Comparison of ENCODE assay signal across 19 cellular contexts in the genomic region with DNA sequence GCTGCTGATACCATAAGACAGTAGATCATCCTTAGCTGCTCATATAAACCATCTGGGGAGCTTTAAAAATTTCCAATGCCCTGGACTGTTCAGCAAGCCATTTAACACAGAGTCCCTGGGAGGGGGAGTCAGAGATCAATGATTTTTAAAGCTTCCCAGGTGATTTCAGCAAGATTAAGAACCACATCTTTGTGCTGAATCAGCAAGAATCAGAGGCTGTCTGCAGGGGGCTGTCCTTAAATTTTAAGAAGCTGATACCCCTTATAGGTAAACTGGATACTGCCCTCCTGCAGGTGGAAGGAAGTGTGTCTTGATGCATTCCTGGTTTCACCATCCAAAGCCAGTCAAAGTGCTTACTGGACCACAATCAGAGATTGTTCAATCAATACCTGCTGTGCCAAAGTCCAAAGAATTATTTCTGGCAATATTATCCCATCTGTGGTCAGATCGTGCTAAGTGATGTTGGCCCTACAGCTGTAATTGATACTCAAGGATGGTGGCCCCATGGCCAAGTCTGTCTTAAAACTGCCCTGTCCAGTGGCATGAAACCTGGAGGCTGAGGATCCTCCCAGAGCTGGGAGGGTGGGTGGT.
A peak's percentile ranks its signal among the peaks of the same experiment; 100 is the strongest.
DNase-seq lines count a peak whose midpoint lies in the region; ATAC-seq, FAIRE-seq and TF ChIP-seq lines count a peak whose summit lies in the region.
"Had no signal": no experiment of that assay in that cellular context is flagged by ENCODE, and none has a peak within 500 bp of the region (broad histone marks: within the 10 kb centered on the region; RNA-seq: fewer than 3 reads in every experiment).

No MANE protein-coding gene starts in this region.

- 0% methylated on average over 1 of the region's 1 CpG; no CpG with 5 or more reads in 1 of the 2 experiments for WGBS in H1 (ENCODE audit: extremely low coverage in 1 of 2, insufficient coverage in 1 of 2, insufficient read length in 1 of 2, insufficient replicate concordance in 2 of 2, low coverage in 1 of 2, low lambda C conversion rate in 2 of 2, missing lambda C conversion rate in 1 of 2), 2 experiments
- 0% methylated on average over 1 of the region's 1 CpG for WGBS in HepG2 (ENCODE audit: low lambda C conversion rate)
- 12 to 50% (median 22%) methylated on average over 1 of the region's 1 CpG for WGBS in small intestine, 3 donors

- TF ChIP-seq EP300 in H1 (IDR thresholded peaks at IDR 0.05; ENCODE audit: borderline replicate concordance in 1 of 2, low read depth in 2 of 2, low read length in 2 of 2), result no peak
- no peak for TF ChIP-seq EP300 in HepG2 (IDR thresholded peaks at IDR 0.05; ENCODE audit: low read depth in 2 of 2, low read length in 2 of 2)
- TF ChIP-seq EP300 in HepG2 (CRISPR knock-in tag; IDR thresholded peaks at IDR 0.05; ENCODE audit: borderline replicate concordance), result no peak

- BruUV-seq in HepG2 (replicated peaks; lab: Mats Ljungman, UMichigan), result no TSS peak

- H4K20me1 ChIP-seq in H1 (replicated peaks in 1 of 2; ENCODE audit: control insufficient read depth in 1 of 2, insufficient read depth in 2 of 2, low read length in 2 of 2), result no peaks in the 10 kb centered on the region
- no peaks in the 10 kb centered on the region for H4K20me1 ChIP-seq in HepG2 (ENCODE audit: insufficient read depth, low read length)
- H4K20me1 ChIP-seq: BLaER1 had no signal

- H3K4me2 ChIP-seq in H1 (ENCODE audit: insufficient read depth in 1 of 2, low read depth in 2 of 2, low read length in 2 of 2), result no peak overlapping the region
- H3K4me2 ChIP-seq in HepG2 (ENCODE audit: low read depth, low read length), result no peak overlapping the region

- H4K5ac ChIP-seq in H1 (ENCODE audit: insufficient read length, low read depth, low read length), result no peak overlapping the region

- CTCF ChIA-PET in H1 (lab: Charles Lee; ENCODE audit: partially characterized antibody), result interaction anchor here (0.6 to 1.5 kb wide), 2 partner anchors 13 to 488 kb away, joined by 3 to 5 read pairs; no protein-coding TSS in a partner anchor
- CTCF ChIA-PET in HepG2 (lab: Yijun Ruan, JAX; ENCODE audit: low intra/inter-chr PET ratio, low total read pairs), result no interaction called here

- no peaks in the 10 kb centered on the region for H3K4me1 ChIP-seq in H1 (replicated peaks in 1 of 4; ENCODE audit: control insufficient read depth in 3 of 4, insufficient read depth in 4 of 4, low read length in 3 of 4)
- peaks cover 31% of the 10 kb centered on the region for H3K4me1 ChIP-seq in HepG2 (ENCODE audit: insufficient read depth, low read length)
- H3K4me1 ChIP-seq in small intestine (ENCODE audit: control insufficient read depth in 2 of 2, insufficient read depth in 1 of 2, low read depth in 1 of 2, low read length in 1 of 2), result peaks cover 0 to 5% of the 10 kb centered on the region in 2 donors

- H3K4ac ChIP-seq in H1 (replicated peaks; ENCODE audit: insufficient read length, low read depth, low read length), result no peak overlapping the region

- TF ChIP-seq RAD21 in H1 (IDR thresholded peaks at IDR 0.05 in 1 of 2, conservative IDR thresholded peaks at IDR 0.05 in 1 of 2; ENCODE audit: low read depth in 2 of 2, low read length in 2 of 2) (no peak), HepG2 (CRISPR knock-in tag; IDR thresholded peaks at IDR 0.05) (no peak)

- FAIRE-seq in H1 (lab: Jason Lieb, UNC) (no peak), HepG2 (lab: Jason Lieb, UNC) (no peak), small intestine (lab: Jason Lieb, UNC) (no peak)
- FAIRE-seq: GM12892, GM18507, H54 had no signal

- H3K36me3 ChIP-seq in H1 (ENCODE audit: control insufficient read depth in 2 of 4, insufficient read depth in 4 of 4, low read length in 3 of 4) (no peaks in the 10 kb centered on the region), HepG2 (replicated peaks in 1 of 2; ENCODE audit: control insufficient read depth in 1 of 2, insufficient read depth in 2 of 2, low read length in 2 of 2) (no peaks in the 10 kb centered on the region), small intestine (ENCODE audit: control insufficient read depth in 2 of 2, insufficient read depth in 2 of 2, low read length in 2 of 2) (no peaks in the 10 kb centered on the region)
- H3K36me3 ChIP-seq: BLaER1 had no signal

- H2AFZ ChIP-seq in H1 (ENCODE audit: low read length) (no peak overlapping the region), HepG2 (ENCODE audit: low read length) (no peak overlapping the region)
- H2AFZ ChIP-seq: GM23248 had no signal

- intact Hi-C loops in HepG2 (cut with micrococcal nuclease; ENCODE audit: unreplicated experiment), result no loop called here

- H3K56ac ChIP-seq in H1 (replicated peaks; ENCODE audit: insufficient read length, low read depth, low read length), result no peak overlapping the region

- H3K23ac ChIP-seq in H1 (ENCODE audit: insufficient read length), result no peak overlapping the region

- no peak overlapping the region for H2BK15ac ChIP-seq in H1 (ENCODE audit: low read length)

- H4K91ac ChIP-seq in H1 (replicated peaks; ENCODE audit: insufficient read length, low read length), result no peak overlapping the region

- H3K9ac ChIP-seq in H1 (replicated peaks in 1 of 4; ENCODE audit: extremely low read depth in 1 of 4, low read depth in 3 of 4, low read length in 3 of 4) (no peak overlapping the region), HepG2 (ENCODE audit: insufficient read depth, low read depth, low read length) (no peak overlapping the region)
- H3K9ac ChIP-seq: BLaER1, GM23248 had no signal

- ATAC-seq in HepG2 (peak; percentile 22), HG02763 (IDR thresholded peaks at IDR 0.05; ENCODE audit: unreplicated experiment) (no peak)
- ATAC-seq: HCT116 had no signal

- no peak overlapping the region for H2BK5ac ChIP-seq in H1 (ENCODE audit: low read depth, low read length)

- H3K79me2 ChIP-seq in H1 (ENCODE audit: control insufficient read depth in 1 of 2, insufficient read depth in 2 of 2, low read length in 2 of 2) (no peaks in the 10 kb centered on the region), HepG2 (ENCODE audit: insufficient read depth, low read length) (no peaks in the 10 kb centered on the region)

- no peaks in the 10 kb centered on the region for H3K79me1 ChIP-seq in H1 (ENCODE audit: low read depth, low read length)

- in situ Hi-C loops in HepG2 (cut with HindIII; ENCODE audit: extremely low pct_ligation_motif_present, low pct_unique_long_range_greater_than_20kb), result no loop called here

- no peak overlapping the region for H3K18ac ChIP-seq in H1 (ENCODE audit: extremely low read depth, low read length)

- no peaks in the 10 kb centered on the region for H3K27me3 ChIP-seq in H1 (replicated peaks in 1 of 4; ENCODE audit: control insufficient read depth in 3 of 4, extremely low read depth in 1 of 4, insufficient read depth in 3 of 4, low read length in 3 of 4)
- H3K27me3 ChIP-seq in HepG2 (ENCODE audit: control insufficient read depth in 1 of 2, insufficient read depth in 2 of 2, low read length in 2 of 2), result no peaks in the 10 kb centered on the region; a peak in 1 of 5 replicates
- H3K27me3 ChIP-seq in small intestine (ENCODE audit: control insufficient read depth in 2 of 2, insufficient read depth in 2 of 2, low read length in 2 of 2), result peaks cover 0 to 2% of the 10 kb centered on the region in 2 donors
- H3K27me3 ChIP-seq: BLaER1 had no signal

- H4K8ac ChIP-seq in H1 (ENCODE audit: extremely low read depth, insufficient read depth, low read length), result no peak overlapping the region

- no peak overlapping the region for H2BK120ac ChIP-seq in H1 (replicated peaks; ENCODE audit: low read depth, low read length)

- H2AK5ac ChIP-seq in H1 (ENCODE audit: low read depth, low read length), result no peak overlapping the region

- no peak overlapping the region for H3K14ac ChIP-seq in H1 (ENCODE audit: insufficient read length)

- H3K27ac ChIP-seq in H1 (ENCODE audit: low read depth, low read length) (no peak overlapping the region), HepG2 (ENCODE audit: extremely low read length, insufficient read depth, low read length) (no peak overlapping the region), small intestine (ENCODE audit: low read depth in 1 of 2, low read length in 1 of 2) (no peak overlapping the region)
- H3K27ac ChIP-seq: 22Rv1, BLaER1, GM23248 had no signal

- TF ChIP-seq POLR2A in H1 (IDR thresholded peaks at IDR 0.05; ENCODE audit: control extremely low read depth in 1 of 2, low read depth in 2 of 2, low read length in 2 of 2) (no peak), HepG2 (IDR thresholded peaks at IDR 0.05; ENCODE audit: insufficient read depth in 1 of 2, low read depth in 2 of 2, low read length in 2 of 2) (no peak)

- H3K4me3 ChIP-seq in H1 (ENCODE audit: extremely low read depth in 1 of 4, insufficient read depth in 2 of 4, low read depth in 3 of 4, low read length in 4 of 4) (no peak overlapping the region), HepG2 (replicated peaks in 1 of 3; ENCODE audit: insufficient read depth in 1 of 3, low read depth in 2 of 3, low read length in 3 of 3) (no peak overlapping the region), small intestine (ENCODE audit: low read depth in 1 of 2, low read length in 2 of 2) (no peak overlapping the region)
- H3K4me3 ChIP-seq: BLaER1, GM23248 had no signal

- no peaks in the 10 kb centered on the region for H3K23me2 ChIP-seq in H1 (ENCODE audit: low read depth, low read length)

- no peak overlapping the region for H2BK20ac ChIP-seq in H1 (ENCODE audit: low read length)

- no peaks in the 10 kb centered on the region for H3K9me3 ChIP-seq in H1 (ENCODE audit: insufficient read depth in 2 of 2, low read depth in 1 of 2, low read length in 1 of 2)
- no peaks in the 10 kb centered on the region for H3K9me3 ChIP-seq in HepG2 (ENCODE audit: low read length)
- H3K9me3 ChIP-seq in small intestine (ENCODE audit: control insufficient read depth, low read depth), result no peaks in the 10 kb centered on the region
- H3K9me3 ChIP-seq: BLaER1 had no signal

- TF ChIP-seq CTCF in H1 (IDR thresholded peaks at IDR 0.05; ENCODE audit: control extremely low read depth in 1 of 3, insufficient read depth in 1 of 3, low read depth in 1 of 3, low read length in 3 of 3) (no peak), HepG2 (CRISPR knock-in tag; IDR thresholded peaks at IDR 0.05) (no peak)

- H2BK12ac ChIP-seq in H1 (ENCODE audit: low read depth, low read length), result no peak overlapping the region

- DNase-seq in DMS79 (lab: John Stamatoyannopoulos, UW), result peak; percentile 49
- no peak for DNase-seq in DMS79 treated with DMSO at 0.1 percent for 48 hours (lab: John Stamatoyannopoulos, UW)
- peak in 1 of 2 experiments; percentile 16 for DNase-seq in H1 (ENCODE audit: low read depth in 1 of 2, low spot score in 2 of 2)
- DNase-seq in HepG2 (ENCODE audit: low spot score), result no peak
- peak; percentile 69 for DNase-seq in small intestine
- DNase-seq in D341Med (ENCODE audit: low spot score), result no peak
- DNase-seq in T-helper 9 cell, result no peak
- DNase-seq: CD4-positive, alpha-beta memory T cell; DMS53; GDM1; GM23248; HFFc6 had no signal

- POLR2A ChIA-PET in H1 (lab: Charles Lee; ENCODE audit: partially characterized antibody) (no interaction called here), HepG2 (lab: Yijun Ruan, JAX) (no interaction called here)

TF ChIP-seq in H1, 55 proteins besides CTCF, POLR2A, EP300 and RAD21 (continues in another document):
- peak; percentile 89 for TF ChIP-seq MAFK (IDR thresholded peaks at IDR 0.05; ENCODE audit: low read depth, low read length)

TF ChIP-seq in HepG2, 621 proteins besides CTCF, POLR2A, EP300 and RAD21 (continues in another document):
- TF ChIP-seq SNAI1 (CRISPR knock-in tag; IDR thresholded peaks at IDR 0.05; ENCODE audit: borderline replicate concordance) (no peak), NR2F1 (CRISPR knock-in tag; IDR thresholded peaks at IDR 0.05) (no peak), MAFF (IDR thresholded peaks at IDR 0.05; ENCODE audit: low read depth, low read length) (peak; percentile 98)

Comparison
In these comparisons a context has a peak if more than half of its experiments do, and no peak if none do; other contexts are left out.
1. DNase-seq: peak in DMS79 (single experiment) and small intestine (single experiment); none in DMS79 treated with DMSO at 0.1 percent for 48 hours (single experiment), HepG2 (single experiment), D341Med (single experiment) and T-helper 9 cell (single experiment).